27 cellular contexts compared by ENCODE assay signal in genomic region chr22:30565341-30565740, GRCh38. TPM values are rescaled to one million over a fixed set of nuclear protein-coding genes. Genes with fewer than 3 reads are reported as not detected.
DNase-seq lines count a peak whose midpoint lies in the region; ATAC-seq, FAIRE-seq and TF ChIP-seq lines count a peak whose summit lies in the region.
"Had no signal": no experiment of that assay in that cellular context is flagged by ENCODE, and none has a peak within 500 bp of the region (broad histone marks: within the 10 kb centered on the region; RNA-seq: fewer than 3 reads in every experiment).

No MANE protein-coding gene starts in this region.

- no peak for TF ChIP-seq RAD21 in A549 (conservative IDR thresholded peaks at IDR 0.05 in 1 of 2, IDR thresholded peaks at IDR 0.05 in 1 of 2)

- no peaks in the 10 kb centered on the region for H3K9me3 ChIP-seq in A549
- no peaks in the 10 kb centered on the region for H3K9me3 ChIP-seq in GM23248 (ENCODE audit: low read depth)
- no peaks in the 10 kb centered on the region for H3K9me3 ChIP-seq in HAP-1
- H3K9me3 ChIP-seq: BLaER1, SJSA1, spleen had no signal

- no peak for TF ChIP-seq CTCF in A549 (IDR thresholded peaks at IDR 0.05)
- TF ChIP-seq CTCF in bronchial epithelial cell (IDR thresholded peaks at IDR 0.05; ENCODE audit: insufficient read depth, low read length, severe bottlenecking) = no peak

- H3K27me3 ChIP-seq in GM23248 (replicated peaks; ENCODE audit: insufficient read depth) = 0 out of 2 replicates have a peak, but pooled peaks cover 18% of the 10 kb centered on the region
- H3K27me3 ChIP-seq in bronchial epithelial cell (ENCODE audit: control insufficient read depth, insufficient read depth, low read length) = no peaks in the 10 kb centered on the region
- no peaks in the 10 kb centered on the region; the same call in 1 of the 2 replicates for H3K27me3 ChIP-seq in HAP-1 (ENCODE audit: low read depth)
- H3K27me3 ChIP-seq: BLaER1 had no signal

- H3F3A ChIP-seq in GM23248 (ENCODE audit: insufficient read depth) = no peaks in the 10 kb centered on the region

- H3K4me1 ChIP-seq in A549 = peaks cover 61% of the 10 kb centered on the region
- H3K4me1 ChIP-seq in GM23248 (ENCODE audit: insufficient read depth) = no peaks in the 10 kb centered on the region
- H3K4me1 ChIP-seq in HAP-1 = no peaks in the 10 kb centered on the region
- H3K4me1 ChIP-seq: BLaER1, SJSA1, spleen had no signal

- H3K27ac ChIP-seq in A549 (peak overlapping the region; percentile 18 to 70; a peak in 5 of 6 replicates), GM23248 (no peak overlapping the region)
- H3K27ac ChIP-seq: BLaER1, SJSA1, spleen had no signal

- no peak for TF ChIP-seq EP300 in A549 (IDR thresholded peaks at IDR 0.05)

- H3K36me3 ChIP-seq in GM23248 (ENCODE audit: low read depth) (no peaks in the 10 kb centered on the region), bronchial epithelial cell (ENCODE audit: control insufficient read depth, insufficient read depth, low read length) (no peaks in the 10 kb centered on the region), HAP-1 (replicated peaks) (no peaks in the 10 kb centered on the region)
- H3K36me3 ChIP-seq: BLaER1, SJSA1, spleen had no signal

- DNase-seq in A549 (ENCODE audit: low read depth in 1 of 2, low spot score in 1 of 2) = no peak
- DNase-seq in GM23248 = peak; percentile 75
- DNase-seq in bronchial epithelial cell (ENCODE audit: low read depth) = no peak
- DNase-seq in iris pigment epithelial cell (ENCODE audit: low read depth) = peak; percentile 24
- no peak for DNase-seq in HAP-1 (ENCODE audit: low spot score in 2 of 2)
- no peak for DNase-seq in NCI-H2029 treated with DMSO at 0.1 percent for 48 hours (lab: John Stamatoyannopoulos, UW)
- DNase-seq: activated CD4-positive, alpha-beta T cell treated with anti-CD3 and anti-CD28 coated beads, Interleukin-2, amount 50 U/mL, for 48 hours; activated CD8-positive, alpha-beta memory T cell treated with anti-CD3 and anti-CD28 coated beads, Interleukin-2, amount 50 U/mL, for 4 hours; aorta; DMS79; islet precursor cell; naive B cell; NCI-H1105; NCI-H2227 treated with DMSO at 0.1 percent for 48 hours; occipital lobe; spleen; trophoblast cell had no signal

- H3K4me3 ChIP-seq in A549 (no peak overlapping the region), GM23248 (no peak overlapping the region), bronchial epithelial cell (ENCODE audit: low read depth, low read length) (no peak overlapping the region), HAP-1 (no peak overlapping the region)
- H3K4me3 ChIP-seq: BLaER1, SJSA1, spleen had no signal

- no peaks in the 10 kb centered on the region for H3K79me2 ChIP-seq in GM23248 (ENCODE audit: insufficient read depth)

- no peak for FAIRE-seq in A549 (lab: Jason Lieb, UNC)
- peak; percentile 7 for FAIRE-seq in bronchial epithelial cell (lab: Jason Lieb, UNC)

- POLR2A ChIA-PET in A549 (lab: Yijun Ruan, JAX) = no interaction called here

- H3K9ac ChIP-seq in GM23248 = no peak overlapping the region
- H3K9ac ChIP-seq: BLaER1 had no signal

- peak in 1 of 2 experiments; percentile 28; a peak in 3 of 6 replicates for ATAC-seq in A549
- no peak for ATAC-seq in HG02885 (IDR thresholded peaks at IDR 0.05; ENCODE audit: poor library complexity, unreplicated experiment)
- no peak for ATAC-seq in HG02642 (IDR thresholded peaks at IDR 0.05; ENCODE audit: poor library complexity, unreplicated experiment)
- ATAC-seq: activated CD4-positive, CD25-positive, alpha-beta regulatory T cell treated with anti-CD3 and anti-CD28 coated beads, Interleukin-2, amount 50 U/mL, for 24 hours; left ventricle myocardium superior had no signal

- CTCF ChIA-PET in A549 (lab: Yijun Ruan, JAX) = interaction anchor here (1.3 to 2.4 kb wide), 4 partner anchors 12 to 80 kb away, joined by 3 to 7 read pairs (median 4); no protein-coding TSS in a partner anchor

- in situ Hi-C loops in GM23248 (cut with MboI) = no loop called here
- in situ Hi-C loops in HAP-1 (cut with MboI; ENCODE audit: low sequenced_read_pairs) = no loop called here

- no peak for TF ChIP-seq POLR2A in A549 (IDR thresholded peaks at IDR 0.05; ENCODE audit: low read length)

- H3K4me2 ChIP-seq in A549 (peak overlapping the region; percentile 36), GM23248 (ENCODE audit: unreplicated experiment) (no peak overlapping the region)
- H3K4me2 ChIP-seq: BLaER1 had no signal

- WGBS in A549 (ENCODE audit: missing lambda C conversion rate) = 52% methylated on average over 4 of the region's 4 CpGs
- WGBS in GM23248 (ENCODE audit: low coverage in 1 of 2, low lambda C conversion rate in 2 of 2, missing lambda C conversion rate in 2 of 2), 2 experiments = 53 to 57% methylated on average over 4 of the region's 4 CpGs

- no peaks in the 10 kb centered on the region for H4K20me1 ChIP-seq in GM23248 (ENCODE audit: insufficient read depth)
- H4K20me1 ChIP-seq: BLaER1 had no signal

- H3K9me2 ChIP-seq in GM23248 (ENCODE audit: insufficient read depth) = no peaks in the 10 kb centered on the region

- H2AFZ ChIP-seq in GM23248 = no peak overlapping the region

TF ChIP-seq in A549, 52 proteins besides CTCF, POLR2A, EP300 and RAD21 (continues in another document):
- TF ChIP-seq NFE2L2 (conservative IDR thresholded peaks at IDR 0.05; ENCODE audit: low read length) (no peak), EHMT2 (IDR thresholded peaks at IDR 0.05; ENCODE audit: low read depth) (no peak), HDAC2 (IDR thresholded peaks at IDR 0.05) (no peak), KDM5A (IDR thresholded peaks at IDR 0.05) (no peak), CBX2 (IDR thresholded peaks at IDR 0.05; ENCODE audit: borderline replicate concordance, low read depth) (no peak), RNF2 (IDR thresholded peaks at IDR 0.05; ENCODE audit: borderline replicate concordance, low read depth) (no peak), JUN (IDR thresholded peaks at IDR 0.05) (no peak), HOXB13 (CRISPR knock-in tag; IDR thresholded peaks at IDR 0.05; ENCODE audit: low read depth) (no peak), MAFK (IDR thresholded peaks at IDR 0.05; ENCODE audit: partially characterized antibody) (no peak), ZSCAN20 (CRISPR knock-in tag; IDR thresholded peaks at IDR 0.05) (no peak)

RNA-seq across cellular contexts. Expression of gene GAL3ST1, which starts 9.1 kb away (rescaled TPM):
- 8.7 and 10.8 TPM in 2 replicates for polyA plus RNA-seq in A549 (2011; rRNA removed)
- 22.6 and 33.3 TPM in 2 replicates for polyA plus RNA-seq in A549 (2012; cell fraction: cytosol; rRNA removed)
- 26.5 and 45.0 TPM in 2 replicates for polyA plus RNA-seq in A549 (2012; cell fraction: nucleus; rRNA removed)
- 10.4 to 14.0 TPM (median 12.5 TPM) in 3 replicates for polyA plus RNA-seq in A549 (2017; fragmentation: RNase III; extraction: RNeasy Plus Mini Kit Qiagen cat#74134 plus additional on column Dnase treatment)
- 3.7 and 7.6 TPM in 2 replicates for polyA minus RNA-seq in A549 (2011; rRNA and poly(A)+ RNA removed)
- total RNA-seq in GM23248 (2014; rRNA removed; shearing (Covaris generic)) = not detected in 2 replicates
- not detected in 2 replicates for polyA plus RNA-seq in GM23248 (2016; fragmentation: Nextera tagmentation; extraction: Ambion mirVana)
- 0.13 and 0.26 TPM in 2 replicates for total RNA-seq in bronchial epithelial cell
- total RNA-seq: activated T-helper 1 cell treated with anti-CD3 and anti-CD28 coated beads, Interleukin-12 subunit alpha, Interleukin-12 subunit beta, Interleukin-2, Interleukin-4 antibody, amounts not matched to agents 30 ng/mL and 10 ng/mL and 1 ng/mL, durations not matched to agents 14 hours and 24 hours and 36 hours; dermis microvascular lymphatic vessel endothelial cell; glomerular endothelial cell; SJSA1; T-helper 1 cell treated with Interleukin-12 subunit alpha and Interleukin-12 subunit beta and Interleukin-4 antibody, amounts not matched to agents 30 ng/mL and 1 ng/mL, for 36 hours had no signal

RNA-seq across cellular contexts. Expression of gene SEC14L6, which starts 18.8 kb away (rescaled TPM):
- polyA plus RNA-seq in A549 (2011; rRNA removed) = not detected in 2 replicates
- polyA plus RNA-seq in A549 (2012; cell fraction: cytosol; rRNA removed) = not detected in 2 replicates
- 0.02 TPM in 1 of 2 replicates, not detected in the other for polyA plus RNA-seq in A549 (2012; cell fraction: nucleus; rRNA removed)
- polyA plus RNA-seq in A549 (2017; fragmentation: RNase III; extraction: RNeasy Plus Mini Kit Qiagen cat#74134 plus additional on column Dnase treatment) = not detected in 3 replicates
- polyA minus RNA-seq in A549 (2011; rRNA and poly(A)+ RNA removed) = not detected in 2 replicates
- not detected in 2 replicates for total RNA-seq in GM23248 (2014; rRNA removed; shearing (Covaris generic))
- polyA plus RNA-seq in GM23248 (2016; fragmentation: Nextera tagmentation; extraction: Ambion mirVana) = not detected in 2 replicates
- total RNA-seq in bronchial epithelial cell = not detected in 2 replicates
- total RNA-seq: activated T-helper 1 cell treated with anti-CD3 and anti-CD28 coated beads, Interleukin-12 subunit alpha, Interleukin-12 subunit beta, Interleukin-2, Interleukin-4 antibody, amounts not matched to agents 30 ng/mL and 10 ng/mL and 1 ng/mL, durations not matched to agents 14 hours and 24 hours and 36 hours; left ventricle myocardium superior; SJSA1; T-helper 1 cell treated with Interleukin-12 subunit alpha and Interleukin-12 subunit beta and Interleukin-4 antibody, amounts not matched to agents 30 ng/mL and 1 ng/mL, for 36 hours had no signal

RNA-seq across cellular contexts. Expression of gene PES1, which starts 26.4 kb away (rescaled TPM):
- polyA plus RNA-seq in A549 (2011; rRNA removed) (107 and 131 TPM in 2 replicates), A549 (2017; fragmentation: RNase III; extraction: RNeasy Plus Mini Kit Qiagen cat#74134 plus additional on column Dnase treatment) (111 to 116 TPM (median 111 TPM) in 3 replicates), GM23248 (2016; fragmentation: Nextera tagmentation; extraction: Ambion mirVana) (67.8 and 74.1 TPM in 2 replicates)
- 142 and 175 TPM in 2 replicates for polyA plus RNA-seq in A549 (2012; cell fraction: cytosol; rRNA removed)
- 231 and 283 TPM in 2 replicates for polyA plus RNA-seq in A549 (2012; cell fraction: nucleus; rRNA removed)
- 211 and 221 TPM in 2 replicates for polyA minus RNA-seq in A549 (2011; rRNA and poly(A)+ RNA removed)
- total RNA-seq in GM23248 (2014; rRNA removed; shearing (Covaris generic)) = 63.2 and 83.7 TPM in 2 replicates
- total RNA-seq in bronchial epithelial cell = 97.2 and 108 TPM in 2 replicates

RNA-seq across cellular contexts. Expression of gene TCN2, which starts 41.6 kb away (rescaled TPM):
- 4.3 and 5.6 TPM in 2 replicates for polyA plus RNA-seq in A549 (2011; rRNA removed)
- polyA plus RNA-seq in A549 (2012; cell fraction: cytosol; rRNA removed) = 2.9 and 3.6 TPM in 2 replicates
- polyA plus RNA-seq in A549 (2012; cell fraction: nucleus; rRNA removed) = 5.3 and 5.7 TPM in 2 replicates
- polyA plus RNA-seq in A549 (2017; fragmentation: RNase III; extraction: RNeasy Plus Mini Kit Qiagen cat#74134 plus additional on column Dnase treatment) = 3.8 to 4.2 TPM (median 3.9 TPM) in 3 replicates
- 7.1 and 10.1 TPM in 2 replicates for polyA minus RNA-seq in A549 (2011; rRNA and poly(A)+ RNA removed)
- total RNA-seq in GM23248 (2014; rRNA removed; shearing (Covaris generic)) = 5.3 and 8.1 TPM in 2 replicates
- 4.5 and 4.8 TPM in 2 replicates for polyA plus RNA-seq in GM23248 (2016; fragmentation: Nextera tagmentation; extraction: Ambion mirVana)
- 1.1 and 3.7 TPM in 2 replicates for total RNA-seq in bronchial epithelial cell

RNA-seq across cellular contexts. Expression of gene SEC14L4, which starts 59.8 kb away (rescaled TPM):
- 6.7 and 8.8 TPM in 2 replicates for polyA plus RNA-seq in A549 (2011; rRNA removed)
- 6.5 and 8.0 TPM in 2 replicates for polyA plus RNA-seq in A549 (2012; cell fraction: cytosol; rRNA removed)
- polyA plus RNA-seq in A549 (2012; cell fraction: nucleus; rRNA removed) = 25.3 and 25.7 TPM in 2 replicates
- polyA plus RNA-seq in A549 (2017; fragmentation: RNase III; extraction: RNeasy Plus Mini Kit Qiagen cat#74134 plus additional on column Dnase treatment) = 7.7 to 10.0 TPM (median 9.3 TPM) in 3 replicates
- 10.4 and 12.6 TPM in 2 replicates for polyA minus RNA-seq in A549 (2011; rRNA and poly(A)+ RNA removed)
- under 0.01 and 0.25 TPM in 2 replicates for total RNA-seq in GM23248 (2014; rRNA removed; shearing (Covaris generic))
- 0.16 and 0.34 TPM in 2 replicates for polyA plus RNA-seq in GM23248 (2016; fragmentation: Nextera tagmentation; extraction: Ambion mirVana)
- under 0.01 TPM in 1 of 2 replicates, not detected in the other for total RNA-seq in bronchial epithelial cell
- total RNA-seq: activated T-helper 1 cell treated with anti-CD3 and anti-CD28 coated beads, Interleukin-12 subunit alpha, Interleukin-12 subunit beta, Interleukin-2, Interleukin-4 antibody, amounts not matched to agents 30 ng/mL and 10 ng/mL and 1 ng/mL, durations not matched to agents 14 hours and 24 hours and 36 hours; aorta; glomerular endothelial cell; left ventricle myocardium superior; occipital lobe; SJSA1; T-helper 1 cell treated with Interleukin-12 subunit alpha and Interleukin-12 subunit beta and Interleukin-4 antibody, amounts not matched to agents 30 ng/mL and 1 ng/mL, for 36 hours had no signal
- polyA plus RNA-seq: aorta had no signal

Comparison
In these comparisons a context has a peak if more than half of its experiments do, and no peak if none do; other contexts are left out.
1. DNase-seq: peak in GM23248 (single experiment) and iris pigment epithelial cell (single experiment); none in A549 (0 of 2), bronchial epithelial cell (single experiment), HAP-1 (0 of 2) and NCI-H2029 treated with DMSO at 0.1 percent for 48 hours (single experiment).